8 cellular contexts compared by ENCODE assay signal in genomic region chr21:44299458-44300261, GRCh38. TPM values are rescaled to one million over a fixed set of nuclear protein-coding genes. Genes with fewer than 3 reads are reported as not detected.
DNase-seq lines count a peak whose midpoint lies in the region; FAIRE-seq and TF ChIP-seq lines count a peak whose summit lies in the region.

Gene PFKL (plus strand): TSS chr21:44300053. CDS start chr21:44300106, 53 bp downstream.

- H3K79me2 ChIP-seq in keratinocyte (ENCODE audit: control insufficient read depth, insufficient read depth, low read length): peaks cover 25% of the 10 kb centered on the region

- peak within 1 kb of the TSS; percentile 96 for H3K4me2 ChIP-seq in keratinocyte (ENCODE audit: control insufficient read depth, extremely low read depth, insufficient read depth, low read depth, low read length)

- dilution Hi-C loops in keratinocyte (cut with MboI; ENCODE audit: extremely low pct_ligation_motif_present, low sequenced_read_pairs): no loop called here

- H3K9me1 ChIP-seq in keratinocyte (ENCODE audit: control insufficient read depth, extremely low read depth, insufficient read depth, low read length): no peaks in the 10 kb centered on the region

- no peaks in the 10 kb centered on the region for H3K9me3 ChIP-seq in keratinocyte (ENCODE audit: control insufficient read depth, low read depth, low read length)

- FAIRE-seq in keratinocyte (lab: Jason Lieb, UNC): no peak

- H3K27ac Mint-ChIP-seq in chondrocyte (ENCODE audit: unreplicated experiment): peak within 1 kb of the TSS; percentile 88

- H3K9me3 Mint-ChIP-seq in chondrocyte (ENCODE audit: low read depth): no peaks in the 10 kb centered on the region

- H3K27me3 Mint-ChIP-seq in chondrocyte (ENCODE audit: low read depth): no peaks in the 10 kb centered on the region

- peaks cover 9% of the 10 kb centered on the region for H3K27me3 ChIP-seq in keratinocyte (ENCODE audit: control insufficient read depth, extremely low read depth, insufficient read depth, low read length)

- H3K4me3 ChIP-seq in HFF-Myc (replicated peaks; ENCODE audit: low read depth, low read length) (peak within 1 kb of the TSS; percentile 65), keratinocyte (ENCODE audit: control insufficient read depth in 2 of 3, extremely low read depth in 1 of 3, insufficient read depth in 2 of 3, low read depth in 1 of 3, low read length in 3 of 3) (peak within 1 kb of the TSS; percentile 72 to 80 (median 76))

- in situ Hi-C loops in GM13977 (cut with MboI; ENCODE audit: low pct_unique_long_range_greater_than_20kb, low sequenced_read_pairs, unreplicated experiment): loop anchor here (25.0 kb wide), 1 partner anchor 212 kb away; no protein-coding TSS in a partner anchor

- peaks cover 41% of the 10 kb centered on the region for H3K4me1 Mint-ChIP-seq in chondrocyte (ENCODE audit: low read depth)

- H3K4me1 ChIP-seq in keratinocyte (ENCODE audit: control insufficient read depth, extremely low read depth, insufficient read depth, low read length): peaks cover 15% of the 10 kb centered on the region

- peak within 1 kb of the TSS; percentile 63 for H3K27ac ChIP-seq in keratinocyte (ENCODE audit: control insufficient read depth, insufficient read depth, low read length)

- peak within 1 kb of the TSS; percentile 78 for H3K9ac ChIP-seq in keratinocyte (ENCODE audit: control insufficient read depth, extremely low read depth, insufficient read depth, low read length)

- peaks cover 6% of the 10 kb centered on the region for H4K20me1 ChIP-seq in keratinocyte (ENCODE audit: control insufficient read depth, extremely low read depth, insufficient read depth, low read length)

- no peak for TF ChIP-seq CTCF in GM13977 (IDR thresholded peaks at IDR 0.05; ENCODE audit: extremely low read depth, insufficient read depth, missing control alignments)
- no peak for TF ChIP-seq CTCF in HFF-Myc (IDR thresholded peaks at IDR 0.05; ENCODE audit: low read depth, low read length, missing control alignments)
- peak; percentile 18 for TF ChIP-seq CTCF in chondrocyte (IDR thresholded peaks at IDR 0.05)
- no peak for TF ChIP-seq CTCF in keratinocyte (optimal IDR thresholded peaks at IDR 0.05 in 1 of 3, IDR thresholded peaks at IDR 0.05 in 1 of 3, conservative IDR thresholded peaks at IDR 0.05 in 1 of 3; ENCODE audit: extremely low read depth in 1 of 3, insufficient read depth in 2 of 3, low read length in 3 of 3)

- H3K36me3 Mint-ChIP-seq in chondrocyte (ENCODE audit: low read depth): no peaks in the 10 kb centered on the region

- DNase-seq in GM13977 (ENCODE audit: low spot score) (peak; percentile 97), HFF-Myc (ENCODE audit: extremely low read depth, low read depth) (no peak), NAMALWA (ENCODE audit: low spot score) (peak; percentile 69), chondrocyte (ENCODE audit: low spot score) (no peak), keratinocyte (ENCODE audit: low read depth, low spot score) (no peak), NCI-H187 (lab: John Stamatoyannopoulos, UW) (no peak)
- DNase-seq in activated CD4-positive, CD25-positive, alpha-beta regulatory T cell treated with anti-CD3 and anti-CD28 coated beads, Interleukin-2, amount 50 U/mL, for 72 hours: peak; percentile 74
- peak; percentile 66 for DNase-seq in stimulated activated CD4-positive, alpha-beta T cell treated with anti-CD3 and anti-CD28 coated beads, Interleukin-12 subunit alpha, Interleukin-12 subunit beta, amount 100 ng/mL, for 4 hours

- peak within 1 kb of the TSS; percentile 77 for H3K4me3 Mint-ChIP-seq in chondrocyte (ENCODE audit: unreplicated experiment)

- peak within 1 kb of the TSS; percentile 71 for H2AFZ ChIP-seq in keratinocyte (ENCODE audit: control insufficient read depth, low read length)

- H3K36me3 ChIP-seq in keratinocyte (ENCODE audit: control insufficient read depth in 2 of 2, extremely low read depth in 1 of 2, insufficient read depth in 2 of 2, low read length in 2 of 2): no peaks in the 10 kb centered on the region

RNA-seq across cellular contexts. Expression of gene PFKL, which starts in this region (rescaled TPM):
- 112 to 129 TPM (median 129 TPM) in 3 replicates for total RNA-seq in chondrocyte
- polyA plus RNA-seq in keratinocyte: 46.6 to 73.3 TPM (median 58.9 TPM) in 3 replicates
- 49.8 TPM for polyA plus RNA-seq in keratinocyte (2011; ENCODE audit: low read depth)
- polyA plus RNA-seq in keratinocyte (2011; cell fraction: cytosol; rRNA removed): 28.3 and 70.5 TPM in 2 replicates
- polyA plus RNA-seq in keratinocyte (2011; cell fraction: nucleus; rRNA removed): 86.3 and 114 TPM in 2 replicates
- polyA plus RNA-seq in keratinocyte (2012; ENCODE audit: low replicate concordance): 58.2 and 77.3 TPM in 2 replicates
- polyA minus RNA-seq in keratinocyte: 50.1 to 123 TPM (median 66.8 TPM) in 3 replicates
- 130 TPM for polyA minus RNA-seq in keratinocyte (2011; cell fraction: cytosol; rRNA and poly(A)+ RNA removed)
- 61.1 and 69.0 TPM in 2 replicates for polyA minus RNA-seq in keratinocyte (2011; cell fraction: nucleus; rRNA and poly(A)+ RNA removed)

Comparison
In these comparisons a context has a peak if more than half of its experiments do, and no peak if none do; other contexts are left out.
1. DNase-seq: peak in GM13977 (single experiment), NAMALWA (single experiment), activated CD4-positive, CD25-positive, alpha-beta regulatory T cell treated with anti-CD3 and anti-CD28 coated beads, Interleukin-2, amount 50 U/mL, for 72 hours (single experiment) and stimulated activated CD4-positive, alpha-beta T cell treated with anti-CD3 and anti-CD28 coated beads, Interleukin-12 subunit alpha, Interleukin-12 subunit beta, amount 100 ng/mL, for 4 hours (single experiment); none in HFF-Myc (single experiment), chondrocyte (single experiment), keratinocyte (single experiment) and NCI-H187 (0 of 2).